ENCODE assay signal across 1 cellular context in the genomic region with DNA sequence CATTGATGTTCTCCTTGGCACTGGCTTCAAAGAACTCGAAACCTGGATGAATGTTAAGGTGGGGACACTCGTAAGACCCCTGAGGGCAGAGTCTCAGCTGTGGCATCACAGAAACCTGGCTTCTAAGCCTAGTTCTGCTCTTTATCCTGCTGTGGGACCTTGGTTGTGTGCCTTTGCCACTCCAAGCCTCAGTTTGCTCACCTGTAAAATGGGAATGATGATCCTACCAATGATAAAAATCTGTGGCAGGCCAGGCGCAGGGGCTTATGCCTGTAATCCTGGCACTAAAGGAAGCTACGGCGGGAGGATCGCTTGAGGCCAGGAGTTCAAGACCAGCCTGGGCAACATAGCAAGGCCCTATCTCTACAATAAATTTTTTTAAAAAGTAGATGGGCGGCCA.
TF ChIP-seq lines count a peak whose summit lies in the region.

No MANE protein-coding gene starts in this region.

TF ChIP-seq in HEK293, 187 proteins besides CTCF, POLR2A, EP300 and RAD21:
- TF ChIP-seq ZNF121 (tag by site-specific recombination; IDR thresholded peaks at IDR 0.05): peak; percentile 22; the same call in 1 of the 2 replicates
- TF ChIP-seq, protein P1, sequence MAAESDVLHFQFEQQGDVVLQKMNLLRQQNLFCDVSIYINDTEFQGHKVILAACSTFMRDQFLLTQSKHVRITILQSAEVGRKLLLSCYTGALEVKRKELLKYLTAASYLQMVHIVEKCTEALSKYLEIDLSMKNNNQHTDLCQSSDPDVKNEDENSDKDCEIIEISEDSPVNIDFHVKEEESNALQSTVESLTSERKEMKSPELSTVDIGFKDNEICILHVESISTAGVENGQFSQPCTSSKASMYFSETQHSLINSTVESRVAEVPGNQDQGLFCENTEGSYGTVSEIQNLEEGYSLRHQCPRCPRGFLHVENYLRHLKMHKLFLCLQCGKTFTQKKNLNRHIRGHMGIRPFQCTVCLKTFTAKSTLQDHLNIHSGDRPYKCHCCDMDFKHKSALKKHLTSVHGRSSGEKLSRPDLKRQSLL (tag by site-specific recombination; IDR thresholded peaks at IDR 0.05): no peak
- no peak for TF ChIP-seq HOXC10 (CRISPR knock-in tag; IDR thresholded peaks at IDR 0.05)
- TF ChIP-seq ZNF701 (tag by site-specific recombination; IDR thresholded peaks at IDR 0.05): no peak
- no peak for TF ChIP-seq ZNF274 (IDR thresholded peaks at IDR 0.05; ENCODE audit: low read length)
- no peak for TF ChIP-seq ZNF274 (tag by site-specific recombination; IDR thresholded peaks at IDR 0.05; ENCODE audit: borderline replicate concordance)
- TF ChIP-seq ZNF76 (tag by site-specific recombination; IDR thresholded peaks at IDR 0.05; ENCODE audit: borderline replicate concordance, low read depth): no peak
